15 cellular contexts compared by ENCODE assay signal in the genomic region with DNA sequence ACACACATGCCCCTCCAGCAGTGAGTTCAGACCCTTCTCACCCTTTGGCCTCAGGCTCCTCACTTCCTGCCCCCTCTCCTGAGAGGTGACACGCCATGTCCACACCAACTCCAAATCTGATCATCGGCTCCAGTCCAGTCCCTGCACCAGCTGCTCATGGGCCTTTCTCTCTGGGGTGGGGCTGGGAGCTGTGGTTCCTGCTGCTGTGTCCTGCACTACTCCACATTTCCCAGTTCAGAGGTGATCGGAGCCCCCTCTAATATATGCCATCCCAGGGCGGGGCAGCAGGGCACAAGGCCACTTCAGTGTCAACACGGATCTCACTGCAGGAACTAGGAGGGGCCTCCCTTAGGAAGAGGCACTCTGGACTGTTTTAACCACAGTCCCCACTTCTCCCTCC.
"Had no signal": no experiment of that assay in that cellular context is flagged by ENCODE, and none has a peak within 500 bp of the region (broad histone marks: within the 10 kb centered on the region; RNA-seq: fewer than 3 reads in every experiment).

No MANE protein-coding gene starts in this region.

- H3K4me3 ChIP-seq: heart right ventricle, skin epidermis, tibial nerve had no signal

- H3K27ac ChIP-seq: heart right ventricle, skin epidermis, tibial nerve had no signal

- H3K9me3 Mint-ChIP-seq: nephron progenitor cell had no signal

- H3K36me3 ChIP-seq: heart right ventricle, tibial nerve had no signal

- H3K27ac Mint-ChIP-seq: activated CD8-positive, alpha-beta memory T cell treated with anti-CD3 and anti-CD28 coated beads, Interleukin-2, amount 10 ng/mL, durations not matched to agents 7 days and 5 days; brain; nephron progenitor cell had no signal

- H3K36me3 Mint-ChIP-seq: activated CD8-positive, alpha-beta memory T cell treated with anti-CD3 and anti-CD28 coated beads, Interleukin-2, amount 10 ng/mL, durations not matched to agents 7 days and 5 days; brain had no signal

- ATAC-seq: activated CD4-positive, CD25-positive, alpha-beta regulatory T cell treated with anti-CD3 and anti-CD28 coated beads, Interleukin-2, amount 50 U/mL, for 24 hours; activated CD8-positive, alpha-beta memory T cell treated with anti-CD3 and anti-CD28 coated beads, Interleukin-2, amount 10 ng/mL, durations not matched to agents 7 days and 5 days; heart right ventricle; left ventricle myocardium superior had no signal

- H3K9me3 ChIP-seq: heart right ventricle, tibial nerve had no signal

- H3K27me3 Mint-ChIP-seq: brain had no signal

- H3K27me3 ChIP-seq: heart right ventricle, tibial nerve had no signal

- H3K4me1 Mint-ChIP-seq: activated CD8-positive, alpha-beta memory T cell treated with anti-CD3 and anti-CD28 coated beads, Interleukin-2, amount 10 ng/mL, durations not matched to agents 7 days and 5 days had no signal

- H3K4me3 Mint-ChIP-seq: activated CD8-positive, alpha-beta memory T cell treated with anti-CD3 and anti-CD28 coated beads, Interleukin-2, amount 10 ng/mL, durations not matched to agents 7 days and 5 days; brain; nephron progenitor cell had no signal

- DNase-seq: activated CD4-positive, alpha-beta T cell treated with anti-CD3 and anti-CD28 coated beads, Interleukin-2, amount 50 U/mL, for 48 hours; activated CD8-positive, alpha-beta memory T cell treated with anti-CD3 and anti-CD28 coated beads, Interleukin-2, amount 10 ng/mL, durations not matched to agents 7 days and 5 days; activated naive CD4-positive, alpha-beta T cell treated with Interleukin-2 at 50 U/mL for 16 hours; activated T-cell treated with anti-CD3 and anti-CD28 coated beads, Interleukin-2, amount 50 U/mL, for 48 hours; amniotic stem cell; heart right ventricle; left ventricle myocardium superior; mesendoderm; nephron progenitor cell; SHP77 treated with DMSO at 0.1 percent for 48 hours; T-helper 2 cell had no signal
